Comparison of ENCODE assay signal across 22 cellular contexts in the genomic region with DNA sequence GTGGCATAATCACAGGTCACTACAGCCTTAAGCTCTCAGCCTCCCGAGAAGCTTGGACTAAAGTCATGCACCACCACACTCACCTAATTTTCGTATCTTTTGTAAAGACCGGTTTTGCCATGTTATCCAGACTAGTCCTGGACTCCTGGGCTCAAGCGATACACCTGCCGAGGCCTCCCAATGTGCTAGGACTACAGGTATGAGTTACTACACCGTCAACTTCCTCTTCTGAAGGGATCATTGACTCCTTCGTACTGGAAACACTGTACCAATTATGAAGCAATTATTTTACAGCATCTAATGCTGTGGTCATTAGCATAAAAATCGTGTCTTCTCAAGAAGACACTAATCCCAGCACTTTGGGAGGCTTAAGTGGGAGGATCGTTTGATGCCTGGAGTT. TPM values are rescaled to one million over a fixed set of nuclear protein-coding genes. Genes with fewer than 3 reads are reported as not detected.
DNase-seq lines count a peak whose midpoint lies in the region; ATAC-seq, FAIRE-seq and TF ChIP-seq lines count a peak whose summit lies in the region.
"Had no signal": no experiment of that assay in that cellular context is flagged by ENCODE, and none has a peak within 500 bp of the region (broad histone marks: within the 10 kb centered on the region; RNA-seq: fewer than 3 reads in every experiment).

No MANE protein-coding gene starts in this region.

- peaks cover 39 to 91% (median 51%) of the 10 kb centered on the region in 3 donors for H3K4me1 Mint-ChIP-seq in naive B cell

- no peak for DNase-seq in GM12892 (ENCODE audit: insufficient read length)
- DNase-seq in NCI-H526 (lab: John Stamatoyannopoulos, UW): peak; percentile 66 to 77
- DNase-seq in naive B cell: no peak
- DNase-seq in activated effector memory CD4-positive, alpha-beta T cell treated with anti-CD3 and anti-CD28 coated beads, Interleukin-2, amount 50 U/mL, for 16 hours: no peak
- DNase-seq: activated CD4-positive, alpha-beta T cell treated with anti-CD3 and anti-CD28 coated beads, Interleukin-2, amount 50 U/mL, for 1 hour; activated CD8-positive, alpha-beta memory T cell treated with anti-CD3 and anti-CD28 coated beads, Interleukin-2, amount 50 U/mL, for 48 hours; activated effector memory CD4-positive, alpha-beta T cell treated with Interleukin-2 at 50 U/mL for 16 hours; CD4-positive, CD25-positive, alpha-beta regulatory T cell; EL; HCEC 1CT; NCI-H1417; NCI-H510A; posterior cingulate gyrus; right lobe of liver; RPMI8226; stimulated activated CD4-positive, alpha-beta T cell treated with anti-CD3 and anti-CD28 coated beads, Interleukin-4, amount 100 ng/mL, for 4 hours had no signal

- peak; percentile 74 for FAIRE-seq in GM12892 (lab: Jason Lieb, UNC)

- TF ChIP-seq POLR2A in GM12892 (IDR thresholded peaks at IDR 0.05; ENCODE audit: low read depth, low read length): no peak

- H3K9me3 Mint-ChIP-seq in naive B cell: no peaks in the 10 kb centered on the region
- H3K9me3 Mint-ChIP-seq: CD4-positive, CD25-positive, alpha-beta regulatory T cell; neural progenitor cell; stimulated activated naive CD8-positive, alpha-beta T cell treated with anti-CD3 and anti-CD28 coated beads, Interleukin-15, Interleukin-2, amounts not matched to agents 100 ng/mL and 50 ng/mL, for 24 hours had no signal

- H3K27ac Mint-ChIP-seq in naive B cell: peak overlapping the region in 5 of 6 donors; percentile 3 to 100 (median 78)
- H3K27ac Mint-ChIP-seq: brain, neural progenitor cell had no signal

- H3K4me3 Mint-ChIP-seq in naive B cell: peak overlapping the region in 5 of 8 donors; percentile 13 to 73 (median 34)
- H3K4me3 Mint-ChIP-seq: brain; CD4-positive, CD25-positive, alpha-beta regulatory T cell; neural progenitor cell; stimulated activated naive CD8-positive, alpha-beta T cell treated with anti-CD3 and anti-CD28 coated beads, Interleukin-15, Interleukin-2, amounts not matched to agents 100 ng/mL and 50 ng/mL, for 24 hours had no signal

- no peaks in the 10 kb centered on the region for H3K36me3 Mint-ChIP-seq in naive B cell

- H3K27me3 Mint-ChIP-seq in naive B cell: no peaks in the 10 kb centered on the region
- H3K27me3 Mint-ChIP-seq: brain; CD4-positive, CD25-positive, alpha-beta regulatory T cell; stimulated activated naive CD8-positive, alpha-beta T cell treated with anti-CD3 and anti-CD28 coated beads, Interleukin-15, Interleukin-2, amounts not matched to agents 100 ng/mL and 50 ng/mL, for 24 hours had no signal

- peak; percentile 44 for ATAC-seq in GM21529 (IDR thresholded peaks at IDR 0.05; ENCODE audit: unreplicated experiment)
- ATAC-seq in naive B cell (ENCODE audit: low read depth in 2 of 2): peak in 1 of 2 donors; percentile 17
- no peak for ATAC-seq in GM21515 (IDR thresholded peaks at IDR 0.05; ENCODE audit: unreplicated experiment)
- ATAC-seq in HG02571 (IDR thresholded peaks at IDR 0.05; ENCODE audit: unreplicated experiment): no peak
- ATAC-seq: right lobe of liver had no signal

RNA-seq across cellular contexts. Expression of gene PDS5A, which starts 35.2 kb away (rescaled TPM):
- polyA plus RNA-seq in GM12892 (2012; ENCODE audit: missing spikeins): 41.4 TPM
- polyA plus RNA-seq in naive B cell (ENCODE audit: low read depth in 6 of 6): 10 to 100 TPM; 34.6 to 58.1 (median 41.0) TPM

Comparison
In these comparisons a context has a peak if more than half of its experiments do, and no peak if none do; other contexts are left out.
1. DNase-seq: peak in NCI-H526 (2 of 2); none in GM12892 (single experiment), naive B cell (single experiment) and activated effector memory CD4-positive, alpha-beta T cell treated with anti-CD3 and anti-CD28 coated beads, Interleukin-2, amount 50 U/mL, for 16 hours (single experiment).